Comparison of ENCODE assay signal across 12 cellular contexts in genomic region chr6:45437441-45437820, GRCh38. TPM values are rescaled to one million over a fixed set of nuclear protein-coding genes. Genes with fewer than 3 reads are reported as not detected.
DNase-seq lines count a peak whose midpoint lies in the region; ATAC-seq and TF ChIP-seq lines count a peak whose summit lies in the region.
"Had no signal": no experiment of that assay in that cellular context is flagged by ENCODE, and none has a peak within 500 bp of the region (broad histone marks: within the 10 kb centered on the region; RNA-seq: fewer than 3 reads in every experiment).

No MANE protein-coding gene starts in this region.

- peak overlapping the region; percentile 86 for H3K27ac Mint-ChIP-seq in activated T-helper 1 cell treated with anti-CD3 and anti-CD28 coated beads, Interleukin-12 subunit alpha, Interleukin-12 subunit beta, Interleukin-2, Interleukin-4 antibody, amounts not matched to agents 30 ng/mL and 10 ng/mL and 1 ng/mL, durations not matched to agents 14 hours and 24 hours and 36 hours
- H3K27ac Mint-ChIP-seq: H9 had no signal

- H3K27me3 Mint-ChIP-seq in activated T-helper 1 cell treated with anti-CD3 and anti-CD28 coated beads, Interleukin-12 subunit alpha, Interleukin-12 subunit beta, Interleukin-2, Interleukin-4 antibody, amounts not matched to agents 30 ng/mL and 10 ng/mL and 1 ng/mL, durations not matched to agents 14 hours and 24 hours and 36 hours (ENCODE audit: insufficient read depth) = no peaks in the 10 kb centered on the region

- no peaks in the 10 kb centered on the region for H3K36me3 ChIP-seq in right atrium auricular region
- H3K36me3 ChIP-seq in urinary bladder (ENCODE audit: insufficient read depth) = no peaks in the 10 kb centered on the region

- H3K9me3 ChIP-seq in right atrium auricular region = no peaks in the 10 kb centered on the region

- WGBS in urinary bladder = 68% methylated on average over 3 of the region's 3 CpGs

- H3K4me1 ChIP-seq in right atrium auricular region (peaks cover 0 to 11% of the 10 kb centered on the region in 2 donors), urinary bladder (ENCODE audit: insufficient read depth) (peaks cover 2% of the 10 kb centered on the region)

- no peak for TF ChIP-seq CTCF in right atrium auricular region (IDR thresholded peaks at IDR 0.05)

- H3K4me1 Mint-ChIP-seq in activated T-helper 1 cell treated with anti-CD3 and anti-CD28 coated beads, Interleukin-12 subunit alpha, Interleukin-12 subunit beta, Interleukin-2, Interleukin-4 antibody, amounts not matched to agents 30 ng/mL and 10 ng/mL and 1 ng/mL, durations not matched to agents 14 hours and 24 hours and 36 hours (ENCODE audit: low read depth) = peaks cover 63% of the 10 kb centered on the region

- no peak overlapping the region for H3K4me3 Mint-ChIP-seq in activated T-helper 1 cell treated with anti-CD3 and anti-CD28 coated beads, Interleukin-12 subunit alpha, Interleukin-12 subunit beta, Interleukin-2, Interleukin-4 antibody, amounts not matched to agents 30 ng/mL and 10 ng/mL and 1 ng/mL, durations not matched to agents 14 hours and 24 hours and 36 hours
- H3K4me3 Mint-ChIP-seq: H9 had no signal

- no peaks in the 10 kb centered on the region for H3K27me3 ChIP-seq in right atrium auricular region

- no peaks in the 10 kb centered on the region for H3K9me3 Mint-ChIP-seq in activated T-helper 1 cell treated with anti-CD3 and anti-CD28 coated beads, Interleukin-12 subunit alpha, Interleukin-12 subunit beta, Interleukin-2, Interleukin-4 antibody, amounts not matched to agents 30 ng/mL and 10 ng/mL and 1 ng/mL, durations not matched to agents 14 hours and 24 hours and 36 hours
- H3K9me3 Mint-ChIP-seq: H9 had no signal

- DNase-seq in Right ventricle myocardium superior (no peak), left cardiac atrium (no peak), right atrium auricular region (ENCODE audit: low spot score) (no peak), NCI-H1694 treated with DMSO at 0.1 percent for 48 hours (lab: John Stamatoyannopoulos, UW) (no peak)
- no peak for DNase-seq in activated T-helper 1 cell treated with anti-CD3 and anti-CD28 coated beads, Interleukin-12 subunit alpha, Interleukin-12 subunit beta, Interleukin-2, Interleukin-4 antibody, amounts not matched to agents 30 ng/mL and 10 ng/mL and 1 ng/mL, durations not matched to agents 14 hours and 24 hours and 36 hours (ENCODE audit: low spot score)
- no peak for DNase-seq in stimulated activated CD4-positive, alpha-beta T cell treated with anti-CD3 and anti-CD28 coated beads, Interleukin-4, amount 100 ng/mL, for 24 hours
- DNase-seq: H9, NCI-H1092 treated with DMSO at 0.1 percent for 48 hours, NCI-H345 had no signal

- no peak overlapping the region for H3K4me3 ChIP-seq in right atrium auricular region
- no peak overlapping the region for H3K4me3 ChIP-seq in urinary bladder (ENCODE audit: low read depth, low read length)

- H3K36me3 Mint-ChIP-seq in activated T-helper 1 cell treated with anti-CD3 and anti-CD28 coated beads, Interleukin-12 subunit alpha, Interleukin-12 subunit beta, Interleukin-2, Interleukin-4 antibody, amounts not matched to agents 30 ng/mL and 10 ng/mL and 1 ng/mL, durations not matched to agents 14 hours and 24 hours and 36 hours (ENCODE audit: low read depth) = peaks cover 33% of the 10 kb centered on the region

- peak; percentile 20 for ATAC-seq in Right ventricle myocardium superior (ENCODE audit: poor library complexity)
- ATAC-seq in left cardiac atrium = no peak
- ATAC-seq in HG03039 (IDR thresholded peaks at IDR 0.05; ENCODE audit: unreplicated experiment) = no peak
- ATAC-seq: left lobe of liver had no signal

- intact Hi-C loops in Right ventricle myocardium superior (cut with DNase I) = no loop called here
- intact Hi-C loops in left cardiac atrium (cut with DNase I) = no loop called here
- intact Hi-C loops in activated T-helper 1 cell treated with anti-CD3 and anti-CD28 coated beads, Interleukin-12 subunit alpha, Interleukin-12 subunit beta, Interleukin-2, Interleukin-4 antibody, amounts not matched to agents 30 ng/mL and 10 ng/mL and 1 ng/mL, durations not matched to agents 14 hours and 24 hours and 36 hours (cut with micrococcal nuclease) = loop anchor here (1.0 to 5.0 kb wide), 10 partner anchors 8 to 485 kb away; no protein-coding TSS in a partner anchor

- H3K27ac ChIP-seq in right atrium auricular region (peak overlapping the region; percentile 9 to 49), urinary bladder (ENCODE audit: low read depth) (peak overlapping the region; percentile 23)

RNA-seq across cellular contexts. Expression of gene SUPT3H, which starts 59.7 kb away (rescaled TPM):
- 3.4 TPM for total RNA-seq in Right ventricle myocardium superior
- total RNA-seq in left cardiac atrium = 1 to 10 TPM; 3.2 to 4.3 TPM
- total RNA-seq in activated T-helper 1 cell treated with anti-CD3 and anti-CD28 coated beads, Interleukin-12 subunit alpha, Interleukin-12 subunit beta, Interleukin-2, Interleukin-4 antibody, amounts not matched to agents 30 ng/mL and 10 ng/mL and 1 ng/mL, durations not matched to agents 14 hours and 24 hours and 36 hours = 11.0 and 11.7 TPM in 2 replicates
- total RNA-seq in right atrium auricular region = 1 to 10 TPM; 2.5 to 4.5 TPM
- 12.5 TPM for total RNA-seq in urinary bladder
- 9.4 TPM for polyA plus RNA-seq in urinary bladder
